In the genomic region with DNA sequence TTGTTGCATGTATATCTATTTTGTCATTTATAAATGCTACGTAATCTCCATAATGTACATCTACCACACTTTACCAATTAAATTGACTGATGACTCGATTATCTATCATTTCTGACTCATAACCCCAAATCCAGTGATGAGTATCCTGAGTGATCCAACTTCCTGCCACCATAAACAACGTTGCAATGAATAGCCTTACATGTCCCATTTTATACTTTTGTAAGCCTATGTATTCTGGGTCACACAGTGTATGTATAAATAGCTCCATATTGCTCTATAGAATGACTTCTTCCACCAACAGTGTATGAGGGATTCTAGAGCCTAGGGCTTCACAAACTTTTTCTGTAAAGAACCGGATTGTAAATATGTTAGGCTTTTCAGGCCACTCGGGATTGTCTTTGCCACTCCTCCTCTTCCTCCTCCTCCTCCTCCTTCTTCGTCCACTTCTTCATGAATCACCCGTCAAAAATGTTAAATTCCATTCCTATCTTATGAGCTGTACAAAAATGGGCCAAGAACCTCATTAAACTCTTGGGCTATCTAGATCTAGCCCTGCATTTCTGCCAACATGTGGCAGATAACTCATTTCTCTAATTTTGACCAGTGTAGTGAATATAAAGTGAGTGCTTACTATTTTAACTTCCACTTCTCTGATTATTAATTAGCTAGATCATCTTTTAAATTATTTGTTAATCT, we compare ENCODE assay signal across 15 cellular contexts.
DNase-seq lines count a peak whose midpoint lies in the region; ATAC-seq and TF ChIP-seq lines count a peak whose summit lies in the region.
"Had no signal": no experiment of that assay in that cellular context is flagged by ENCODE, and none has a peak within 500 bp of the region (broad histone marks: within the 10 kb centered on the region; RNA-seq: fewer than 3 reads in every experiment).

No MANE protein-coding gene starts in this region.

- peak in 1 of 2 experiments; percentile 80; a peak in 1 of 4 replicates for TF ChIP-seq EP300 in SK-N-SH (IDR thresholded peaks at IDR 0.05; ENCODE audit: borderline replicate concordance in 1 of 2, low read depth in 1 of 2, low read length in 1 of 2)

- H3K4me2 ChIP-seq in SK-N-SH = peak overlapping the region; percentile 11; the same call in 1 of the 2 replicates

- TF ChIP-seq CTCF in SK-N-SH (IDR thresholded peaks at IDR 0.05) (no peak), fibroblast of mammary gland (conservative IDR thresholded peaks at IDR 0.05; ENCODE audit: control insufficient read depth, insufficient read depth, low read depth, low read length) (no peak)

- H3K79me2 ChIP-seq in SK-N-SH (ENCODE audit: insufficient read depth) = no peaks in the 10 kb centered on the region

- H3K27me3 ChIP-seq in SK-N-SH (ENCODE audit: insufficient read depth) = no peaks in the 10 kb centered on the region

- no peak for ATAC-seq in activated CD4-positive, CD25-positive, alpha-beta regulatory T cell treated with anti-CD3 and anti-CD28 coated beads, Interleukin-2, amount 50 U/mL, for 24 hours
- ATAC-seq in HG03108 (IDR thresholded peaks at IDR 0.05; ENCODE audit: unreplicated experiment) (no peak), GM19463 (IDR thresholded peaks at IDR 0.05; ENCODE audit: unreplicated experiment) (no peak)
- ATAC-seq: psoas muscle had no signal

- H3K4me1 ChIP-seq in SK-N-SH (ENCODE audit: control insufficient read depth in 1 of 2, insufficient read depth in 2 of 2, low read depth in 1 of 2, low read length in 1 of 2) = no peaks in the 10 kb centered on the region; a peak in 1 of 4 replicates
- H3K4me1 ChIP-seq: psoas muscle had no signal

- H3K27ac ChIP-seq in SK-N-SH (ENCODE audit: low read depth in 2 of 2, low read length in 1 of 2) = peak overlapping the region in 1 of 2 experiments; percentile 69; a peak in 2 of 4 replicates
- H3K27ac ChIP-seq: coronary artery, psoas muscle, SK-N-MC had no signal

- H2AFZ ChIP-seq in SK-N-SH (ENCODE audit: low read depth) = no peak overlapping the region

- CTCF ChIA-PET in SK-N-SH (lab: Yijun Ruan, JAX) = no interaction called here

- H3K4me3 ChIP-seq in SK-N-SH (ENCODE audit: low read depth in 2 of 2, low read length in 1 of 2) (0 out of 4 replicates have a peak overlapping the region, but pooled peaks of 1 of the 2 experiments have one; percentile 10), fibroblast of mammary gland (ENCODE audit: control insufficient read depth, low read depth, low read length) (no peak overlapping the region)
- H3K4me3 ChIP-seq: coronary artery, psoas muscle, SK-N-MC had no signal

- no peaks in the 10 kb centered on the region for H3F3A ChIP-seq in SK-N-SH (replicated peaks; ENCODE audit: insufficient read depth)

- no peak overlapping the region for H3K9ac ChIP-seq in SK-N-SH

- no peaks in the 10 kb centered on the region for H3K9me3 ChIP-seq in SK-N-SH
- H3K9me3 ChIP-seq: psoas muscle had no signal

- no peaks in the 10 kb centered on the region for H3K9me2 ChIP-seq in SK-N-SH

- H3K36me3 ChIP-seq in SK-N-SH (replicated peaks in 1 of 2; ENCODE audit: control insufficient read depth in 1 of 2, insufficient read depth in 2 of 2, low read length in 1 of 2) = no peaks in the 10 kb centered on the region

- DNase-seq in GM04504 (ENCODE audit: low read depth) (peak; percentile 45), SK-N-SH (no peak), fibroblast of mammary gland (ENCODE audit: low read depth) (peak; percentile 86), renal cortical epithelial cell (ENCODE audit: low read depth) (peak; percentile 70), NAMALWA (ENCODE audit: low spot score) (no peak)
- DNase-seq: activated gamma-delta T cell treated with Interleukin-2 at 50 U/mL for 16 hours, hippocampal formation, midbrain, MV-4-11, psoas muscle had no signal

- POLR2A ChIA-PET in SK-N-SH (lab: Yijun Ruan, JAX) = no interaction called here

- WGBS in SK-N-SH (ENCODE audit: low lambda C conversion rate) = 9% methylated on average over 7 of the region's 7 CpGs

- TF ChIP-seq RAD21 in SK-N-SH (IDR thresholded peaks at IDR 0.05; ENCODE audit: low read length) = no peak

- no peaks in the 10 kb centered on the region for H4K20me1 ChIP-seq in SK-N-SH (ENCODE audit: insufficient read depth)

TF ChIP-seq in SK-N-SH, 30 proteins besides CTCF, POLR2A, EP300 and RAD21 (continues in another document):
- TF ChIP-seq FOSL2 (IDR thresholded peaks at IDR 0.05; ENCODE audit: borderline replicate concordance, low read depth) (peak; percentile 77), USF1 (IDR thresholded peaks at IDR 0.05; ENCODE audit: borderline replicate concordance, low read depth) (no peak), NRF1 (IDR thresholded peaks at IDR 0.05; ENCODE audit: low read depth, low read length) (no peak), RXRA (IDR thresholded peaks at IDR 0.05; ENCODE audit: borderline replicate concordance, low read depth) (peak; percentile 21; the same call in 1 of the 2 replicates), MAX (IDR thresholded peaks at IDR 0.05; ENCODE audit: low read depth) (no peak), IRF3 (IDR thresholded peaks at IDR 0.05; ENCODE audit: low read depth, low read length) (no peak), GATA2 (CRISPR knock-in tag; IDR thresholded peaks at IDR 0.05) (no peak), EZH2phosphoT487 (IDR thresholded peaks at IDR 0.05; ENCODE audit: borderline replicate concordance, low read depth) (no peak), RCOR1 (IDR thresholded peaks at IDR 0.05; ENCODE audit: low read length) (no peak), GABPA (IDR thresholded peaks at IDR 0.05; ENCODE audit: low read depth) (no peak), SMC3 (IDR thresholded peaks at IDR 0.05; ENCODE audit: low read depth, low read length) (no peak), MXI1 (IDR thresholded peaks at IDR 0.05; ENCODE audit: low read depth, low read length) (no peak), USF2 (IDR thresholded peaks at IDR 0.05; ENCODE audit: borderline replicate concordance, low read depth, low read length) (no peak), NFIC (IDR thresholded peaks at IDR 0.05; ENCODE audit: borderline replicate concordance) (peak; percentile 77), CHD2 (IDR thresholded peaks at IDR 0.05; ENCODE audit: low read length, partially characterized antibody) (no peak), SIN3A (IDR thresholded peaks at IDR 0.05; ENCODE audit: borderline replicate concordance, low read depth, low read length) (no peak), ELF1 (IDR thresholded peaks at IDR 0.05) (no peak), FOXJ3 (CRISPR knock-in tag; IDR thresholded peaks at IDR 0.05) (no peak), TCF12 (IDR thresholded peaks at IDR 0.05) (peak; percentile 68)
- TF ChIP-seq, protein P1, sequence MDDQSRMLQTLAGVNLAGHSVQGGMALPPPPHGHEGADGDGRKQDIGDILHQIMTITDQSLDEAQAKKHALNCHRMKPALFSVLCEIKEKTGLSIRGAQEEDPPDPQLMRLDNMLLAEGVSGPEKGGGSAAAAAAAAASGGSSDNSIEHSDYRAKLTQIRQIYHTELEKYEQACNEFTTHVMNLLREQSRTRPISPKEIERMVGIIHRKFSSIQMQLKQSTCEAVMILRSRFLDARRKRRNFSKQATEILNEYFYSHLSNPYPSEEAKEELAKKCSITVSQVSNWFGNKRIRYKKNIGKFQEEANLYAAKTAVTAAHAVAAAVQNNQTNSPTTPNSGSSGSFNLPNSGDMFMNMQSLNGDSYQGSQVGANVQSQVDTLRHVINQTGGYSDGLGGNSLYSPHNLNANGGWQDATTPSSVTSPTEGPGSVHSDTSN (IDR thresholded peaks at IDR 0.05) = peak; percentile 89
- TF ChIP-seq, protein P2, sequence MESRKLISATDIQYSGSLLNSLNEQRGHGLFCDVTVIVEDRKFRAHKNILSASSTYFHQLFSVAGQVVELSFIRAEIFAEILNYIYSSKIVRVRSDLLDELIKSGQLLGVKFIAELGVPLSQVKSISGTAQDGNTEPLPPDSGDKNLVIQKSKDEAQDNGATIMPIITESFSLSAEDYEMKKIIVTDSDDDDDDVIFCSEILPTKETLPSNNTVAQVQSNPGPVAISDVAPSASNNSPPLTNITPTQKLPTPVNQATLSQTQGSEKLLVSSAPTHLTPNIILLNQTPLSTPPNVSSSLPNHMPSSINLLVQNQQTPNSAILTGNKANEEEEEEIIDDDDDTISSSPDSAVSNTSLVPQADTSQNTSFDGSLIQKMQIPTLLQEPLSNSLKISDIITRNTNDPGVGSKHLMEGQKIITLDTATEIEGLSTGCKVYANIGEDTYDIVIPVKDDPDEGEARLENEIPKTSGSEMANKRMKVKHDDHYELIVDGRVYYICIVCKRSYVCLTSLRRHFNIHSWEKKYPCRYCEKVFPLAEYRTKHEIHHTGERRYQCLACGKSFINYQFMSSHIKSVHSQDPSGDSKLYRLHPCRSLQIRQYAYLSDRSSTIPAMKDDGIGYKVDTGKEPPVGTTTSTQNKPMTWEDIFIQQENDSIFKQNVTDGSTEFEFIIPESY (IDR thresholded peaks at IDR 0.05; ENCODE audit: borderline replicate concordance, low read depth) = 0 out of 2 replicates have a peak, but pooled peaks have one; percentile 19

Comparison
In these comparisons a context has a peak if more than half of its experiments do, and no peak if none do; other contexts are left out.
1. DNase-seq: peak in GM04504 (single experiment), fibroblast of mammary gland (single experiment) and renal cortical epithelial cell (single experiment); none in SK-N-SH (single experiment) and NAMALWA (single experiment).